ENCODE assay signal across 10 cellular contexts in genomic region chrX:123648028-123648810, GRCh38.
DNase-seq lines count a peak whose midpoint lies in the region.
"Had no signal": no experiment of that assay in that cellular context is flagged by ENCODE, and none has a peak within 500 bp of the region (broad histone marks: within the 10 kb centered on the region; RNA-seq: fewer than 3 reads in every experiment).

No MANE protein-coding gene starts in this region.

- H3K36me3 ChIP-seq in SK-N-MC (ENCODE audit: insufficient read depth, low read length) = peaks cover 13% of the 10 kb centered on the region; the same call in 1 of the 2 replicates
- H3K36me3 ChIP-seq in Karpas-422 (ENCODE audit: insufficient read depth, low read length) = no peaks in the 10 kb centered on the region; the same call in 1 of the 2 replicates

- no peaks in the 10 kb centered on the region for H4K20me1 ChIP-seq in Karpas-422 (ENCODE audit: insufficient read depth, low read depth, low read length)

- H3K9ac ChIP-seq in SK-N-MC (ENCODE audit: insufficient read length) (no peak overlapping the region), Karpas-422 (ENCODE audit: low read length) (no peak overlapping the region)
- H3K9ac ChIP-seq: BLaER1 had no signal

- no peaks in the 10 kb centered on the region for H3K9me3 ChIP-seq in SK-N-MC (ENCODE audit: low read depth, low read length)
- no peaks in the 10 kb centered on the region for H3K9me3 ChIP-seq in Karpas-422 (ENCODE audit: low read length)

- H3K27me3 ChIP-seq in Karpas-422 (ENCODE audit: low read length) = no peaks in the 10 kb centered on the region

- H3K27ac ChIP-seq in SK-N-MC (no peak overlapping the region), Karpas-422 (ENCODE audit: low read length) (no peak overlapping the region)
- H3K27ac ChIP-seq: BLaER1 had no signal

- peak; percentile 58 for DNase-seq in NCI-H82 (lab: John Stamatoyannopoulos, UW)
- DNase-seq in NCI-H82 treated with DMSO at 0.1 percent for 48 hours (lab: John Stamatoyannopoulos, UW; ENCODE audit: unreplicated experiment) = no peak
- peak; percentile 2 for DNase-seq in SK-N-MC (ENCODE audit: low read depth, low spot score)
- peak; percentile 62 for DNase-seq in glomerular visceral epithelial cell (ENCODE audit: extremely low spot score)
- peak; percentile 23 for DNase-seq in stimulated activated CD8-positive, alpha-beta memory T cell treated with anti-CD3 and anti-CD28 coated beads, Interleukin-4, amount 100 ng/mL, for 48 hours
- DNase-seq in cortex of kidney (lab: John Stamatoyannopoulos, UW) = no peak
- no peak for DNase-seq in cerebellar cortex (ENCODE audit: low spot score)
- no peak for DNase-seq in Karpas-422
- DNase-seq: Kasumi-1 had no signal

- H3K4me2 ChIP-seq in Karpas-422 (ENCODE audit: low read depth, low read length, poor library complexity, severe bottlenecking) = no peak overlapping the region
- H3K4me2 ChIP-seq: BLaER1 had no signal

- peaks cover 24% of the 10 kb centered on the region for H3K79me2 ChIP-seq in Karpas-422 (ENCODE audit: low read length)

- no peaks in the 10 kb centered on the region for H3K4me1 ChIP-seq in Karpas-422 (ENCODE audit: low read length)

- H3K4me3 ChIP-seq in SK-N-MC = no peak overlapping the region
- H3K4me3 ChIP-seq in Karpas-422 (ENCODE audit: low read length) = no peak overlapping the region
- H3K4me3 ChIP-seq: BLaER1 had no signal

- no peaks in the 10 kb centered on the region for H3K9me2 ChIP-seq in Karpas-422 (replicated peaks; ENCODE audit: insufficient read depth, low read length)

- H2AFZ ChIP-seq in Karpas-422 (ENCODE audit: low read length) = no peak overlapping the region

Comparison
In these comparisons a context has a peak if more than half of its experiments do, and no peak if none do; other contexts are left out.
1. DNase-seq: peak in NCI-H82 (single experiment), SK-N-MC (single experiment), glomerular visceral epithelial cell (single experiment) and stimulated activated CD8-positive, alpha-beta memory T cell treated with anti-CD3 and anti-CD28 coated beads, Interleukin-4, amount 100 ng/mL, for 48 hours (single experiment); none in NCI-H82 treated with DMSO at 0.1 percent for 48 hours (single experiment), cortex of kidney (single experiment), cerebellar cortex (single experiment) and Karpas-422 (single experiment).